Comparison of ENCODE assay signal across 2 cellular contexts in genomic region chr13:24606486-24607170, GRCh38.
TF ChIP-seq lines count a peak whose summit lies in the region.

No MANE protein-coding gene starts in this region.

TF ChIP-seq in SK-N-SH, 30 proteins besides CTCF, POLR2A, EP300 and RAD21 (continued from another document):
- TF ChIP-seq SIN3A (IDR thresholded peaks at IDR 0.05; ENCODE audit: borderline replicate concordance, low read depth, low read length) (no peak), YY1 (IDR thresholded peaks at IDR 0.05; ENCODE audit: low read depth) (no peak), RXRA (IDR thresholded peaks at IDR 0.05; ENCODE audit: borderline replicate concordance, low read depth) (no peak), TAF1 (IDR thresholded peaks at IDR 0.05; ENCODE audit: borderline replicate concordance, low read depth, low read length) (no peak)
- TF ChIP-seq, protein P1, sequence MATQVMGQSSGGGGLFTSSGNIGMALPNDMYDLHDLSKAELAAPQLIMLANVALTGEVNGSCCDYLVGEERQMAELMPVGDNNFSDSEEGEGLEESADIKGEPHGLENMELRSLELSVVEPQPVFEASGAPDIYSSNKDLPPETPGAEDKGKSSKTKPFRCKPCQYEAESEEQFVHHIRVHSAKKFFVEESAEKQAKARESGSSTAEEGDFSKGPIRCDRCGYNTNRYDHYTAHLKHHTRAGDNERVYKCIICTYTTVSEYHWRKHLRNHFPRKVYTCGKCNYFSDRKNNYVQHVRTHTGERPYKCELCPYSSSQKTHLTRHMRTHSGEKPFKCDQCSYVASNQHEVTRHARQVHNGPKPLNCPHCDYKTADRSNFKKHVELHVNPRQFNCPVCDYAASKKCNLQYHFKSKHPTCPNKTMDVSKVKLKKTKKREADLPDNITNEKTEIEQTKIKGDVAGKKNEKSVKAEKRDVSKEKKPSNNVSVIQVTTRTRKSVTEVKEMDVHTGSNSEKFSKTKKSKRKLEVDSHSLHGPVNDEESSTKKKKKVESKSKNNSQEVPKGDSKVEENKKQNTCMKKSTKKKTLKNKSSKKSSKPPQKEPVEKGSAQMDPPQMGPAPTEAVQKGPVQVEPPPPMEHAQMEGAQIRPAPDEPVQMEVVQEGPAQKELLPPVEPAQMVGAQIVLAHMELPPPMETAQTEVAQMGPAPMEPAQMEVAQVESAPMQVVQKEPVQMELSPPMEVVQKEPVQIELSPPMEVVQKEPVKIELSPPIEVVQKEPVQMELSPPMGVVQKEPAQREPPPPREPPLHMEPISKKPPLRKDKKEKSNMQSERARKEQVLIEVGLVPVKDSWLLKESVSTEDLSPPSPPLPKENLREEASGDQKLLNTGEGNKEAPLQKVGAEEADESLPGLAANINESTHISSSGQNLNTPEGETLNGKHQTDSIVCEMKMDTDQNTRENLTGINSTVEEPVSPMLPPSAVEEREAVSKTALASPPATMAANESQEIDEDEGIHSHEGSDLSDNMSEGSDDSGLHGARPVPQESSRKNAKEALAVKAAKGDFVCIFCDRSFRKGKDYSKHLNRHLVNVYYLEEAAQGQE (IDR thresholded peaks at IDR 0.05; ENCODE audit: low read depth, low read length) = no peak
TF ChIP-seq in SK-N-SH: peak in this region for 0.

TF ChIP-seq in SK-N-SH treated with all-trans-retinoic acid at 6 μM for 48 hours, 23 proteins besides CTCF, POLR2A, EP300 and RAD21 (continued from another document):
- TF ChIP-seq RARB (CRISPR knock-in tag; IDR thresholded peaks at IDR 0.05) (no peak), ZFP30 (CRISPR knock-in tag; IDR thresholded peaks at IDR 0.05) (no peak), BACH2 (CRISPR knock-in tag; IDR thresholded peaks at IDR 0.05; ENCODE audit: borderline replicate concordance) (no peak), ZFP3 (CRISPR knock-in tag; IDR thresholded peaks at IDR 0.05) (no peak), ZC3H10 (CRISPR knock-in tag; IDR thresholded peaks at IDR 0.05) (no peak), ZNF8 (CRISPR knock-in tag; IDR thresholded peaks at IDR 0.05) (no peak), ZNF565 (CRISPR knock-in tag; conservative IDR thresholded peaks at IDR 0.05; ENCODE audit: low read depth) (no peak), PPARA (CRISPR knock-in tag; IDR thresholded peaks at IDR 0.05; ENCODE audit: borderline replicate concordance) (no peak), ESRRG (CRISPR knock-in tag; IDR thresholded peaks at IDR 0.05) (no peak)
- TF ChIP-seq, protein P2, sequence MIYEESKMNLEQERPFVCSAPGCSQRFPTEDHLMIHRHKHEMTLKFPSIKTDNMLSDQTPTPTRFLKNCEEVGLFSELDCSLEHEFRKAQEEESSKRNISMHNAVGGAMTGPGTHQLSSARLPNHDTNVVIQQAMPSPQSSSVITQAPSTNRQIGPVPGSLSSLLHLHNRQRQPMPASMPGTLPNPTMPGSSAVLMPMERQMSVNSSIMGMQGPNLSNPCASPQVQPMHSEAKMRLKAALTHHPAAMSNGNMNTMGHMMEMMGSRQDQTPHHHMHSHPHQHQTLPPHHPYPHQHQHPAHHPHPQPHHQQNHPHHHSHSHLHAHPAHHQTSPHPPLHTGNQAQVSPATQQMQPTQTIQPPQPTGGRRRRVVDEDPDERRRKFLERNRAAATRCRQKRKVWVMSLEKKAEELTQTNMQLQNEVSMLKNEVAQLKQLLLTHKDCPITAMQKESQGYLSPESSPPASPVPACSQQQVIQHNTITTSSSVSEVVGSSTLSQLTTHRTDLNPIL (CRISPR knock-in tag; IDR thresholded peaks at IDR 0.05; ENCODE audit: low read depth) = no peak
- TF ChIP-seq, protein P3, sequence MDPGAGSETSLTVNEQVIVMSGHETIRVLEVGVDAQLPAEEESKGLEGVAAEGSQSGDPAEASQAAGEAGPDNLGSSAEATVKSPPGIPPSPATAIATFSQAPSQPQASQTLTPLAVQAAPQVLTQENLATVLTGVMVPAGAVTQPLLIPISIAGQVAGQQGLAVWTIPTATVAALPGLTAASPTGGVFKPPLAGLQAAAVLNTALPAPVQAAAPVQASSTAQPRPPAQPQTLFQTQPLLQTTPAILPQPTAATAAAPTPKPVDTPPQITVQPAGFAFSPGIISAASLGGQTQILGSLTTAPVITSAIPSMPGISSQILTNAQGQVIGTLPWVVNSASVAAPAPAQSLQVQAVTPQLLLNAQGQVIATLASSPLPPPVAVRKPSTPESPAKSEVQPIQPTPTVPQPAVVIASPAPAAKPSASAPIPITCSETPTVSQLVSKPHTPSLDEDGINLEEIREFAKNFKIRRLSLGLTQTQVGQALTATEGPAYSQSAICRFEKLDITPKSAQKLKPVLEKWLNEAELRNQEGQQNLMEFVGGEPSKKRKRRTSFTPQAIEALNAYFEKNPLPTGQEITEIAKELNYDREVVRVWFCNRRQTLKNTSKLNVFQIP (CRISPR knock-in tag; IDR thresholded peaks at IDR 0.05; ENCODE audit: borderline replicate concordance, low read depth) = no peak
